10 cellular contexts compared by ENCODE assay signal in genomic region chrX:152641996-152642395, GRCh38. TPM values are rescaled to one million over a fixed set of nuclear protein-coding genes. Genes with fewer than 3 reads are reported as not detected.
A peak's percentile ranks its signal among the peaks of the same experiment; 100 is the strongest.
DNase-seq lines count a peak whose midpoint lies in the region; ATAC-seq, FAIRE-seq and TF ChIP-seq lines count a peak whose summit lies in the region.
"Had no signal": no experiment of that assay in that cellular context is flagged by ENCODE, and none has a peak within 500 bp of the region (broad histone marks: within the 10 kb centered on the region; RNA-seq: fewer than 3 reads in every experiment).

No MANE protein-coding gene starts in this region.

- H3K18ac ChIP-seq in mesendoderm (ENCODE audit: low read length), result no peak overlapping the region

- no peak overlapping the region for H4K8ac ChIP-seq in mesendoderm (ENCODE audit: low read depth, low read length)

- no peak for TF ChIP-seq EP300 in GM12878 (IDR thresholded peaks at IDR 0.05; ENCODE audit: borderline replicate concordance in 1 of 2, control insufficient read depth in 1 of 2, low read depth in 2 of 2, low read length in 2 of 2)

- no peaks in the 10 kb centered on the region for H3K9me3 ChIP-seq in GM12878 (replicated peaks; ENCODE audit: control insufficient read depth, insufficient read depth, low read length)
- H3K9me3 ChIP-seq in CD8-positive, alpha-beta memory T cell (ENCODE audit: low read length), result no peaks in the 10 kb centered on the region

- H3K79me2 ChIP-seq in GM12878 (ENCODE audit: control insufficient read depth, insufficient read depth, low read length) (no peaks in the 10 kb centered on the region), mesendoderm (ENCODE audit: control insufficient read depth, insufficient read depth, low read length) (no peaks in the 10 kb centered on the region)

- H3K9ac ChIP-seq in GM12878 (ENCODE audit: control insufficient read depth, insufficient read depth, low read length) (no peak overlapping the region), mesendoderm (ENCODE audit: low read length) (no peak overlapping the region)

- H3K4me3 ChIP-seq in GM06990 (replicated peaks; ENCODE audit: low read depth, low read length), result no peak overlapping the region
- H3K4me3 ChIP-seq in GM12878, result no peak overlapping the region
- no peak overlapping the region for H3K4me3 ChIP-seq in mesendoderm (ENCODE audit: low read length)
- no peak overlapping the region for H3K4me3 ChIP-seq in lower leg skin (ENCODE audit: low read depth, poor library complexity, severe bottlenecking)
- H3K4me3 ChIP-seq in CD8-positive, alpha-beta memory T cell (ENCODE audit: low read length), result no peak overlapping the region

- H4K5ac ChIP-seq in mesendoderm (ENCODE audit: low read length), result no peak overlapping the region

- peaks cover 0 to 3% (median 0%) of the 10 kb centered on the region in 5 donors for H3K9me3 Mint-ChIP-seq in CD8-positive, alpha-beta memory T cell

- H3K27me3 ChIP-seq in GM06990 (replicated peaks; ENCODE audit: control insufficient read depth, insufficient read depth, low read length), result no peaks in the 10 kb centered on the region
- no peaks in the 10 kb centered on the region; a peak in 1 of 4 replicates for H3K27me3 ChIP-seq in GM12878 (replicated peaks in 1 of 2; ENCODE audit: control insufficient read depth in 2 of 2, insufficient read depth in 2 of 2, low read length in 1 of 2)
- H3K27me3 ChIP-seq in mesendoderm (ENCODE audit: insufficient read depth, low read length, poor library complexity), result no peaks in the 10 kb centered on the region
- H3K27me3 ChIP-seq in CD8-positive, alpha-beta memory T cell (ENCODE audit: insufficient read depth, low read length, poor library complexity, severe bottlenecking), result no peaks in the 10 kb centered on the region

- H3K36me3 ChIP-seq in GM06990 (ENCODE audit: control insufficient read depth, insufficient read depth, low read length), result no peaks in the 10 kb centered on the region
- no peaks in the 10 kb centered on the region for H3K36me3 ChIP-seq in GM12878 (ENCODE audit: control insufficient read depth in 2 of 2, insufficient read depth in 2 of 2, low read length in 1 of 2)
- no peaks in the 10 kb centered on the region for H3K36me3 ChIP-seq in mesendoderm (ENCODE audit: control insufficient read depth, insufficient read depth, low read length)
- H3K36me3 ChIP-seq in CD8-positive, alpha-beta memory T cell (ENCODE audit: insufficient read depth, low read length), result no peaks in the 10 kb centered on the region

- H2AK5ac ChIP-seq in mesendoderm (ENCODE audit: low read length), result no peak overlapping the region

- POLR2A ChIA-PET in GM12878 (lab: Charles Lee), result no interaction called here
- POLR2A ChIA-PET in CD8-positive, alpha-beta memory T cell (lab: Charles Lee), result no interaction called here

- H3K79me1 ChIP-seq in mesendoderm (ENCODE audit: low read length), result no peaks in the 10 kb centered on the region

- H3K4me1 Mint-ChIP-seq in CD8-positive, alpha-beta memory T cell, result no peaks in the 10 kb centered on the region

- H3K4me3 Mint-ChIP-seq in CD8-positive, alpha-beta memory T cell, result no peak overlapping the region
- H3K4me3 Mint-ChIP-seq: naive thymus-derived CD4-positive, alpha-beta T cell had no signal

- peak; percentile 74 for ATAC-seq in GM12878
- ATAC-seq in HG02610 (IDR thresholded peaks at IDR 0.05; ENCODE audit: unreplicated experiment), result no peak
- ATAC-seq: naive thymus-derived CD4-positive, alpha-beta T cell had no signal

- H3K4me1 ChIP-seq in GM12878 (ENCODE audit: control insufficient read depth, insufficient read depth, low read length) (no peaks in the 10 kb centered on the region; the same call in 1 of the 2 replicates), mesendoderm (ENCODE audit: control insufficient read depth, low read depth, low read length) (no peaks in the 10 kb centered on the region)
- H3K4me1 ChIP-seq in CD8-positive, alpha-beta memory T cell (ENCODE audit: insufficient read depth, low read length), result no peaks in the 10 kb centered on the region

- no peak for TF ChIP-seq POLR2A in GM12878 (IDR thresholded peaks at IDR 0.05; ENCODE audit: low read depth, low read length)
- no peak for TF ChIP-seq POLR2A in lower leg skin (IDR thresholded peaks at IDR 0.05)

- intact Hi-C loops in GM12878 (cut with micrococcal nuclease; ENCODE audit: unreplicated experiment) (loop anchor here (1.0 kb wide), 1 partner anchor 175 kb away; no protein-coding TSS in a partner anchor), lower leg skin (cut with DNase I; ENCODE audit: low total_unique reads) (no loop called here)

- peak; percentile 59 for TF ChIP-seq RAD21 in GM12878 (IDR thresholded peaks at IDR 0.05; ENCODE audit: insufficient read depth, low read depth, low read length)

- RAD21 ChIA-PET in GM12878 (lab: Charles Lee; ENCODE audit: unreplicated experiment), result interaction anchor here (0.9 to 3.4 kb wide), 5 partner anchors 10 to 179 kb away, joined by 3 to 20 read pairs (median 3); no protein-coding TSS in a partner anchor

- in situ Hi-C loops in GM12878 (cut with MboI), result loop anchor here (5.0 to 25.0 kb wide), 2 partner anchors 170 to 890 kb away; no protein-coding TSS in a partner anchor

- no peak overlapping the region for H3K56ac ChIP-seq in mesendoderm (ENCODE audit: low read length)

- H2AFZ ChIP-seq in GM12878 (ENCODE audit: control insufficient read depth, low read depth, low read length), result no peak overlapping the region

- BruUV-seq in GM12878 (replicated peaks; lab: Mats Ljungman, UMichigan), result no TSS peak

- no peak overlapping the region for H3K4ac ChIP-seq in mesendoderm (ENCODE audit: low read depth, low read length)

- no peak overlapping the region for H3K23ac ChIP-seq in mesendoderm (ENCODE audit: low read length)

- no peak for DNase-seq in GM06990 (ENCODE audit: extremely low read depth, insufficient read length)
- peak; percentile 29 for DNase-seq in HT-29 (ENCODE audit: low spot score)
- DNase-seq in GM12878 (ENCODE audit: low read depth, low spot score), result no peak
- peak; percentile 60 for DNase-seq in mesendoderm
- DNase-seq in DMS79 treated with DMSO at 0.1 percent for 48 hours (lab: John Stamatoyannopoulos, UW), result no peak
- DNase-seq in lower leg skin (ENCODE audit: low spot score in 2 of 2), result no peak
- no peak for DNase-seq in CD8-positive, alpha-beta memory T cell
- DNase-seq: effector CD8-positive, alpha-beta T cell; naive thymus-derived CD4-positive, alpha-beta T cell had no signal

- no peak overlapping the region for H3K27ac Mint-ChIP-seq in CD8-positive, alpha-beta memory T cell
- H3K27ac Mint-ChIP-seq: naive thymus-derived CD4-positive, alpha-beta T cell had no signal

- no peaks in the 10 kb centered on the region for H3K36me3 Mint-ChIP-seq in CD8-positive, alpha-beta memory T cell
- H3K36me3 Mint-ChIP-seq: naive thymus-derived CD4-positive, alpha-beta T cell had no signal

- no peak for FAIRE-seq in GM12878 (lab: Jason Lieb, UNC)

- H3K4me2 ChIP-seq in GM12878 (ENCODE audit: control insufficient read depth, insufficient read depth) (no peak overlapping the region), mesendoderm (ENCODE audit: low read length) (no peak overlapping the region)

- H3K27me3 Mint-ChIP-seq in CD8-positive, alpha-beta memory T cell, result peaks cover 10 to 12% of the 10 kb centered on the region in 2 donors

- H4K20me1 ChIP-seq in GM12878 (ENCODE audit: control insufficient read depth, insufficient read depth), result no peaks in the 10 kb centered on the region

- no peak overlapping the region for H2BK15ac ChIP-seq in mesendoderm (replicated peaks; ENCODE audit: low read depth)

- WGBS in GM12878 (ENCODE audit: insufficient coverage, insufficient replicate concordance, low lambda C conversion rate, missing lambda C conversion rate), result 30% methylated on average over 6 of the region's 6 CpGs
- no CpG with 5 or more reads among the region's 6 CpGs for WGBS in mesendoderm (ENCODE audit: extremely low coverage, insufficient coverage, low lambda C conversion rate)
- WGBS in lower leg skin, 2 donors, result 49 to 93% methylated on average over 6 of the region's 6 CpGs

- CTCF ChIA-PET in GM12878 (lab: Yijun Ruan, JAX), result interaction anchor here (0.6 to 4.1 kb wide), 8 partner anchors 9 to 961 kb away, joined by 3 to 26 read pairs (median 6); no protein-coding TSS in a partner anchor
- CTCF ChIA-PET in CD8-positive, alpha-beta memory T cell (lab: Charles Lee), result no interaction called here

- SMC1A ChIA-PET in GM12878 (lab: Charles Lee; ENCODE audit: uncharacterized antibody, unreplicated experiment), result interaction anchor here (0.8 to 1.7 kb wide), 5 partner anchors 9 to 179 kb away, joined by 3 to 7 read pairs (median 6); no protein-coding TSS in a partner anchor

- no peak overlapping the region for H2BK120ac ChIP-seq in mesendoderm (ENCODE audit: low read depth, low read length)

- H3K27ac ChIP-seq in GM12878 (ENCODE audit: control insufficient read depth, insufficient read depth) (no peak overlapping the region), mesendoderm (ENCODE audit: low read depth, low read length) (no peak overlapping the region)
- H3K27ac ChIP-seq in CD8-positive, alpha-beta memory T cell (ENCODE audit: low read depth, low read length), result no peak overlapping the region

- peak; percentile 16 for TF ChIP-seq CTCF in GM06990 (IDR thresholded peaks at IDR 0.05; ENCODE audit: insufficient read depth, low read length, poor library complexity, severe bottlenecking)
- peak in 2 of 3 experiments; percentile 22 to 36; a peak in 2 of 6 replicates for TF ChIP-seq CTCF in GM12878 (IDR thresholded peaks at IDR 0.05 in 2 of 3, conservative IDR thresholded peaks at IDR 0.05 in 1 of 3; ENCODE audit: control insufficient read depth in 2 of 3, extremely low read depth in 1 of 3, insufficient read depth in 1 of 3, low read depth in 3 of 3, low read length in 3 of 3)
- TF ChIP-seq CTCF in lower leg skin (IDR thresholded peaks at IDR 0.05), result no peak

- no peak overlapping the region for H2BK5ac ChIP-seq in mesendoderm (ENCODE audit: low read length)

RNA-seq across cellular contexts. Expression of gene GABRQ, which starts 4.3 kb away (rescaled TPM):
- not detected in 2 replicates for total RNA-seq in HT-29 (2014; rRNA removed; shearing (Covaris generic))
- total RNA-seq in GM12878 (2013; cell fraction: nucleolus; rRNA removed), result not detected in 2 replicates
- not detected in 2 replicates for total RNA-seq in GM12878 (2014; rRNA removed)
- not detected in 2 replicates for total RNA-seq in GM12878 (2014; rRNA removed; fragmentation: Illumina TruSeq; extraction: Trizol)
- not detected in 2 replicates for total RNA-seq in GM12878 (2021)
- not detected for polyA plus RNA-seq in GM12878 (2011; ENCODE audit: low read depth)
- polyA plus RNA-seq in GM12878 (2011; rRNA removed), result 0.04 TPM in 2 replicates
- polyA plus RNA-seq in GM12878 (2011; cell fraction: cytosol; rRNA removed), result 0.05 and 0.07 TPM in 2 replicates
- polyA plus RNA-seq in GM12878 (2011; cell fraction: nucleus; rRNA removed), result 0.07 and 0.09 TPM in 2 replicates
- 0.03 TPM in 2 replicates for polyA plus RNA-seq in GM12878 (2012)
- polyA plus RNA-seq in GM12878 (2014; fragmentation: Illumina TruSeq; extraction: Trizol), result not detected in 2 replicates
- polyA plus RNA-seq in GM12878 (2014; fragmentation: Nextera tagmentation; extraction: Ambion mirVana), result not detected
- polyA plus RNA-seq in GM12878 (2014; rRNA removed), result not detected in 2 replicates
- polyA plus RNA-seq in GM12878 (2016; fragmentation: Nextera tagmentation; extraction: Ambion mirVana), result not detected
- 0.10 and 0.66 TPM in 2 replicates for polyA minus RNA-seq in GM12878 (2011; rRNA and poly(A)+ RNA removed)
- polyA minus RNA-seq in GM12878 (2011; cell fraction: cytosol; rRNA and poly(A)+ RNA removed), result not detected in 2 replicates
- 0.10 and 0.12 TPM in 2 replicates for polyA minus RNA-seq in GM12878 (2011; cell fraction: nucleus; rRNA and poly(A)+ RNA removed)
- 3.3 TPM for polyA plus RNA-seq in mesendoderm (2013, experiment 1 of 2)
- 3.2 TPM for polyA plus RNA-seq in mesendoderm (2013, experiment 2 of 2)
- under 1 TPM; 0.13 to 0.32 (median 0.20) TPM for total RNA-seq in lower leg skin
- total RNA-seq in CD8-positive, alpha-beta memory T cell, result not detected
- polyA plus RNA-seq in CD8-positive, alpha-beta memory T cell, result not detected
- polyA plus RNA-seq: naive thymus-derived CD4-positive, alpha-beta T cell had no signal

RNA-seq across cellular contexts. Expression of gene MAGEA3, which starts 56.6 kb away (rescaled TPM):
- total RNA-seq in HT-29 (2014; rRNA removed; shearing (Covaris generic)), result 9.1 and 10.0 TPM in 2 replicates
- total RNA-seq in GM12878 (2013; cell fraction: nucleolus; rRNA removed), result not detected in 2 replicates
- total RNA-seq in GM12878 (2014; rRNA removed) (not detected in 2 replicates), GM12878 (2014; rRNA removed; fragmentation: Illumina TruSeq; extraction: Trizol) (not detected in 2 replicates), GM12878 (2021) (not detected in 2 replicates), lower leg skin (not detected)
- polyA plus RNA-seq in GM12878 (2011; ENCODE audit: low read depth), result not detected
- polyA plus RNA-seq in GM12878 (2011; rRNA removed) (1.4 TPM in 2 replicates), GM12878 (2014; fragmentation: Illumina TruSeq; extraction: Trizol) (not detected in 2 replicates), GM12878 (2014; fragmentation: Nextera tagmentation; extraction: Ambion mirVana) (not detected), GM12878 (2014; rRNA removed) (not detected in 2 replicates), GM12878 (2016; fragmentation: Nextera tagmentation; extraction: Ambion mirVana) (not detected)
- polyA plus RNA-seq in GM12878 (2011; cell fraction: cytosol; rRNA removed), result 1.4 and 1.5 TPM in 2 replicates
- polyA plus RNA-seq in GM12878 (2011; cell fraction: nucleus; rRNA removed), result 0.66 and 1.0 TPM in 2 replicates
- not detected in 2 replicates for polyA plus RNA-seq in GM12878 (2012)
- polyA minus RNA-seq in GM12878 (2011; rRNA and poly(A)+ RNA removed), result 0.37 and 1.6 TPM in 2 replicates
- polyA minus RNA-seq in GM12878 (2011; cell fraction: cytosol; rRNA and poly(A)+ RNA removed), result not detected in 2 replicates
- 0.67 TPM in 1 of 2 replicates, not detected in the other for polyA minus RNA-seq in GM12878 (2011; cell fraction: nucleus; rRNA and poly(A)+ RNA removed)
- not detected for polyA plus RNA-seq in mesendoderm (2013, experiment 1 of 2)
- not detected for polyA plus RNA-seq in mesendoderm (2013, experiment 2 of 2)
- total RNA-seq in CD8-positive, alpha-beta memory T cell, result not detected
- polyA plus RNA-seq in CD8-positive, alpha-beta memory T cell, result not detected
- total RNA-seq: naive thymus-derived CD4-positive, alpha-beta T cell had no signal
- polyA plus RNA-seq: naive thymus-derived CD4-positive, alpha-beta T cell had no signal

Comparison
In these comparisons a context has a peak if more than half of its experiments do, and no peak if none do; other contexts are left out.
1. DNase-seq: peak in HT-29 (single experiment) and mesendoderm (single experiment); none in GM06990 (single experiment), GM12878 (single experiment), DMS79 treated with DMSO at 0.1 percent for 48 hours (single experiment), lower leg skin (0 of 2) and CD8-positive, alpha-beta memory T cell (0 of 5).
2. CTCF ChIP-seq: peak in GM06990 (single experiment) and GM12878 (2 of 3); none in lower leg skin (0 of 3).